8 cellular contexts compared by ENCODE assay signal in the genomic region with DNA sequence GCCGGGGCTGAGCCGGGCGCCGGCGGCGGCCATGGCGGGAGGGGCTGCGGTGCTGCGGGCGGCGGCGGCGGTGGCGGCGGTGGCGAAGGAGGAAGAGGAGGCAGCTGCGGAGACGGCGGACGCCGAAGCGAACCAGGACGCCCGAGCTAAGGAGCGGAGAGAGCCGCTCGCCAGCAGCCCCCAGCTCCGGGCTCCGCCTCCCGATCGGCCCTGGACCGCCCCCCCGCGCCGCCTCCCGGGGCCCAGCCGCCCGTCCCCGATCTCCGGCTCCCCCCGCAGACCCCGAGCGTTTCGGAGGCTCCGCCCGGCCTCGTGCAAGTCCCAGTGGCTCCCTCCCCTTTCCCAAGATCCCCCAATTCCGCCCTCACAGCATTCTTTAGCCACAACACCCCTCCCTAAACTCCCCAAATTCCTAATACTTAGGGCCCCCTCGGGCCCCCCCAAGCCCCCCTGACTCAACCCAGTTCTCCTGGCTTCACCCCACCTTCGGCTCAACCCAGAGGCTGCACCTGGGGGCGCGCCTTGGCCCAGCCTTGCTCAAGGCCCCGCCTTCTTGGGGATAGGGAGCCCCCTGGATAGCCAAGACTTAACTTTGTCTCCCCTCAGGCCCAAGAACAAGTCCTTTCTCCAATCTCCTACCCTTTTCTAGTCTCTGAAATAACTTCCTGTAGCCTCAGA. TPM values are rescaled to one million over a fixed set of nuclear protein-coding genes. Genes with fewer than 3 reads are reported as not detected.
A peak's percentile ranks its signal among the peaks of the same experiment; 100 is the strongest.
DNase-seq lines count a peak whose midpoint lies in the region; ATAC-seq, FAIRE-seq and TF ChIP-seq lines count a peak whose summit lies in the region.

A gene with protein sequence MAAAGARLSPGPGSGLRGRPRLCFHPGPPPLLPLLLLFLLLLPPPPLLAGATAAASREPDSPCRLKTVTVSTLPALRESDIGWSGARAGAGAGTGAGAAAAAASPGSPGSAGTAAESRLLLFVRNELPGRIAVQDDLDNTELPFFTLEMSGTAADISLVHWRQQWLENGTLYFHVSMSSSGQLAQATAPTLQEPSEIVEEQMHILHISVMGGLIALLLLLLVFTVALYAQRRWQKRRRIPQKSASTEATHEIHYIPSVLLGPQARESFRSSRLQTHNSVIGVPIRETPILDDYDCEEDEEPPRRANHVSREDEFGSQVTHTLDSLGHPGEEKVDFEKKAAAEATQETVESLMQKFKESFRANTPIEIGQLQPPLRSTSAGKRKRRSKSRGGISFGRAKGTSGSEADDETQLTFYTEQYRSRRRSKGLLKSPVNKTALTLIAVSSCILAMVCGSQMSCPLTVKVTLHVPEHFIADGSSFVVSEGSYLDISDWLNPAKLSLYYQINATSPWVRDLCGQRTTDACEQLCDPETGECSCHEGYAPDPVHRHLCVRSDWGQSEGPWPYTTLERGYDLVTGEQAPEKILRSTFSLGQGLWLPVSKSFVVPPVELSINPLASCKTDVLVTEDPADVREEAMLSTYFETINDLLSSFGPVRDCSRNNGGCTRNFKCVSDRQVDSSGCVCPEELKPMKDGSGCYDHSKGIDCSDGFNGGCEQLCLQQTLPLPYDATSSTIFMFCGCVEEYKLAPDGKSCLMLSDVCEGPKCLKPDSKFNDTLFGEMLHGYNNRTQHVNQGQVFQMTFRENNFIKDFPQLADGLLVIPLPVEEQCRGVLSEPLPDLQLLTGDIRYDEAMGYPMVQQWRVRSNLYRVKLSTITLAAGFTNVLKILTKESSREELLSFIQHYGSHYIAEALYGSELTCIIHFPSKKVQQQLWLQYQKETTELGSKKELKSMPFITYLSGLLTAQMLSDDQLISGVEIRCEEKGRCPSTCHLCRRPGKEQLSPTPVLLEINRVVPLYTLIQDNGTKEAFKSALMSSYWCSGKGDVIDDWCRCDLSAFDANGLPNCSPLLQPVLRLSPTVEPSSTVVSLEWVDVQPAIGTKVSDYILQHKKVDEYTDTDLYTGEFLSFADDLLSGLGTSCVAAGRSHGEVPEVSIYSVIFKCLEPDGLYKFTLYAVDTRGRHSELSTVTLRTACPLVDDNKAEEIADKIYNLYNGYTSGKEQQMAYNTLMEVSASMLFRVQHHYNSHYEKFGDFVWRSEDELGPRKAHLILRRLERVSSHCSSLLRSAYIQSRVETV (N-terminal part only) (minus strand): TSS at position 152 of the 678 bp plus-strand sequence. CDS start 119 bp downstream, at position 33.

- no peaks in the 10 kb centered on the region for H3K79me1 ChIP-seq in H1 (ENCODE audit: low read depth, low read length)

- H3K4ac ChIP-seq in H1 (replicated peaks; ENCODE audit: insufficient read length, low read depth, low read length), result no peak within 1 kb of the TSS

- H2AK5ac ChIP-seq in H1 (ENCODE audit: low read depth, low read length), result no peak within 1 kb of the TSS

- DNase-seq in breast epithelium (ENCODE audit: low spot score in 2 of 2) (no peak), MCF 10A (ENCODE audit: unreplicated experiment) (no peak), H1 (ENCODE audit: low read depth in 1 of 2, low spot score in 2 of 2) (peak in 1 of 2 experiments; percentile 78), middle frontal gyrus (ENCODE audit: extremely low spot score, low spot score) (peak; percentile 50), DMS153 (lab: John Stamatoyannopoulos, UW) (no peak)
- no peak for DNase-seq in activated CD8-positive, alpha-beta memory T cell treated with anti-CD3 and anti-CD28 coated beads, Interleukin-2, amount 50 U/mL, for 48 hours
- no peak for DNase-seq in stimulated activated naive CD8-positive, alpha-beta T cell treated with anti-CD3 and anti-CD28 coated beads, Interleukin-15, amount 100 ng/mL, for 72 hours

- H3K27ac ChIP-seq in breast epithelium (peak within 1 kb of the TSS in 1 of 2 donors; percentile 20), H1 (ENCODE audit: low read depth, low read length) (no peak within 1 kb of the TSS)

- H3K27me3 Mint-ChIP-seq in MCF 10A (ENCODE audit: insufficient read depth, unreplicated experiment), result no peaks in the 10 kb centered on the region
- peaks cover 40% of the 10 kb centered on the region for H3K27me3 Mint-ChIP-seq in stimulated activated naive CD8-positive, alpha-beta T cell treated with anti-CD3 and anti-CD28 coated beads, Interleukin-15, amount 100 ng/mL, for 72 hours

- POLR2A ChIA-PET in MCF 10A (lab: Yijun Ruan, JAX) (no interaction called here), H1 (lab: Charles Lee; ENCODE audit: partially characterized antibody) (interaction anchor here (1.4 kb wide), 1 partner anchor 9 kb away, joined by 3 read pairs; no protein-coding TSS in a partner anchor)

- H3K4me2 ChIP-seq in H1 (ENCODE audit: insufficient read depth in 1 of 2, low read depth in 2 of 2, low read length in 2 of 2), result peak within 1 kb of the TSS; percentile 99 to 100

- H4K20me1 ChIP-seq in H1 (replicated peaks in 1 of 2; ENCODE audit: control insufficient read depth in 1 of 2, insufficient read depth in 2 of 2, low read length in 2 of 2), result peaks cover 5 to 7% of the 10 kb centered on the region in 2 experiments

- H2AFZ ChIP-seq in H1 (ENCODE audit: low read length), result 0 out of 2 replicates have a peak within 1 kb of the TSS, but pooled peaks have one; percentile 2

- H2BK5ac ChIP-seq in H1 (ENCODE audit: low read depth, low read length), result no peak within 1 kb of the TSS; the same call in 1 of the 2 replicates

- H4K91ac ChIP-seq in H1 (replicated peaks; ENCODE audit: insufficient read length, low read length), result peak within 1 kb of the TSS; percentile 27

- no peak within 1 kb of the TSS for H3K4me3 Mint-ChIP-seq in MCF 10A (ENCODE audit: unreplicated experiment)
- H3K4me3 Mint-ChIP-seq in stimulated activated naive CD8-positive, alpha-beta T cell treated with anti-CD3 and anti-CD28 coated beads, Interleukin-15, amount 100 ng/mL, for 72 hours, result peak within 1 kb of the TSS in 1 of 2 donors; percentile 36

- 0 out of 2 replicates have a peak within 1 kb of the TSS, but pooled peaks have one; percentile 11 for H3K18ac ChIP-seq in H1 (ENCODE audit: extremely low read depth, low read length)

- H4K5ac ChIP-seq in H1 (ENCODE audit: insufficient read length, low read depth, low read length), result no peak within 1 kb of the TSS

- no peak for TF ChIP-seq RAD21 in H1 (IDR thresholded peaks at IDR 0.05 in 1 of 2, conservative IDR thresholded peaks at IDR 0.05 in 1 of 2; ENCODE audit: low read depth in 2 of 2, low read length in 2 of 2)

- peak within 1 kb of the TSS; percentile 58 for H4K8ac ChIP-seq in H1 (ENCODE audit: extremely low read depth, insufficient read depth, low read length)

- no peak for FAIRE-seq in H1 (lab: Jason Lieb, UNC)

- H3K4me3 ChIP-seq in breast epithelium, result peak within 1 kb of the TSS; percentile 44 to 71 (median 54)
- H3K4me3 ChIP-seq in H1 (ENCODE audit: extremely low read depth in 1 of 4, insufficient read depth in 2 of 4, low read depth in 3 of 4, low read length in 4 of 4), result peak within 1 kb of the TSS; percentile 55 to 75 (median 66)

- peaks cover 0 to 24% of the 10 kb centered on the region in 2 donors for H3K27me3 ChIP-seq in breast epithelium
- H3K27me3 ChIP-seq in H1 (replicated peaks in 1 of 4; ENCODE audit: control insufficient read depth in 3 of 4, extremely low read depth in 1 of 4, insufficient read depth in 3 of 4, low read length in 3 of 4), result peaks cover 22 to 57% (median 52%) of the 10 kb centered on the region in 4 experiments

- peaks cover 17% of the 10 kb centered on the region for H3K23me2 ChIP-seq in H1 (ENCODE audit: low read depth, low read length)

- no peaks in the 10 kb centered on the region for H3K36me3 Mint-ChIP-seq in MCF 10A (ENCODE audit: insufficient read depth, unreplicated experiment)

- no TSS peak for BruUV-seq in MCF 10A (replicated peaks; lab: Mats Ljungman, UMichigan)

- no peak for TF ChIP-seq EP300 in H1 (IDR thresholded peaks at IDR 0.05; ENCODE audit: borderline replicate concordance in 1 of 2, low read depth in 2 of 2, low read length in 2 of 2)

- no peaks in the 10 kb centered on the region for H3K4me1 Mint-ChIP-seq in MCF 10A (ENCODE audit: insufficient read depth, unreplicated experiment)
- peaks cover 6% of the 10 kb centered on the region for H3K4me1 Mint-ChIP-seq in stimulated activated naive CD8-positive, alpha-beta T cell treated with anti-CD3 and anti-CD28 coated beads, Interleukin-15, amount 100 ng/mL, for 72 hours

- CTCF ChIA-PET in MCF 10A (lab: Yijun Ruan, JAX), result interaction anchor here (0.7 kb wide), 1 partner anchor 102 kb away, joined by 3 read pairs; no protein-coding TSS in a partner anchor
- CTCF ChIA-PET in H1 (lab: Charles Lee; ENCODE audit: partially characterized antibody), result interaction anchor here (0.6 to 16.0 kb wide), 9 partner anchors 14 to 167 kb away, joined by 3 to 165 read pairs (median 4); no protein-coding TSS in a partner anchor

- TF ChIP-seq CTCF in breast epithelium (IDR thresholded peaks at IDR 0.05) (no peak), MCF 10A (IDR thresholded peaks at IDR 0.05; ENCODE audit: unreplicated experiment) (no peak), H1 (IDR thresholded peaks at IDR 0.05; ENCODE audit: control extremely low read depth in 1 of 3, insufficient read depth in 1 of 3, low read depth in 1 of 3, low read length in 3 of 3) (no peak)

- 0% methylated on average over 14 of the region's 53 CpGs; no CpG with 5 or more reads in 1 of the 2 experiments for WGBS in H1 (ENCODE audit: extremely low coverage in 1 of 2, insufficient coverage in 1 of 2, insufficient read length in 1 of 2, insufficient replicate concordance in 2 of 2, low coverage in 1 of 2, low lambda C conversion rate in 2 of 2, missing lambda C conversion rate in 1 of 2), 2 experiments

- H2BK120ac ChIP-seq in H1 (replicated peaks; ENCODE audit: low read depth, low read length), result no peak within 1 kb of the TSS

- H3K4me1 ChIP-seq in breast epithelium, result no peaks in the 10 kb centered on the region
- H3K4me1 ChIP-seq in H1 (replicated peaks in 1 of 4; ENCODE audit: control insufficient read depth in 3 of 4, insufficient read depth in 4 of 4, low read length in 3 of 4), result peaks cover 3 to 17% (median 15%) of the 10 kb centered on the region in 4 experiments

- H3K14ac ChIP-seq in H1 (ENCODE audit: insufficient read length), result no peak within 1 kb of the TSS

- no peak within 1 kb of the TSS for H3K27ac Mint-ChIP-seq in MCF 10A (ENCODE audit: low read depth, unreplicated experiment)
- H3K27ac Mint-ChIP-seq in stimulated activated naive CD8-positive, alpha-beta T cell treated with anti-CD3 and anti-CD28 coated beads, Interleukin-15, amount 100 ng/mL, for 72 hours, result no peak within 1 kb of the TSS

- no peak within 1 kb of the TSS for H3K23ac ChIP-seq in H1 (ENCODE audit: insufficient read length)

- no peak for TF ChIP-seq POLR2A in breast epithelium (IDR thresholded peaks at IDR 0.05)
- no peak for TF ChIP-seq POLR2A in H1 (IDR thresholded peaks at IDR 0.05; ENCODE audit: control extremely low read depth in 1 of 2, low read depth in 2 of 2, low read length in 2 of 2)

- H2BK15ac ChIP-seq in H1 (ENCODE audit: low read length), result 0 out of 2 replicates have a peak within 1 kb of the TSS, but pooled peaks have one; percentile 53

- no peak within 1 kb of the TSS for H2BK20ac ChIP-seq in H1 (ENCODE audit: low read length)

- H3K9me3 ChIP-seq in breast epithelium (no peaks in the 10 kb centered on the region), H1 (ENCODE audit: insufficient read depth in 2 of 2, low read depth in 1 of 2, low read length in 1 of 2) (no peaks in the 10 kb centered on the region)

- ATAC-seq in stimulated activated naive CD8-positive, alpha-beta T cell treated with anti-CD3 and anti-CD28 coated beads, Interleukin-15, amount 100 ng/mL, for 72 hours, result no peak
- no peak for ATAC-seq in GM21381 (IDR thresholded peaks at IDR 0.05; ENCODE audit: unreplicated experiment)

- H2BK12ac ChIP-seq in H1 (ENCODE audit: low read depth, low read length), result no peak within 1 kb of the TSS

- intact Hi-C loops in breast epithelium (cut with DNase I; ENCODE audit: low total_unique reads) (no loop called here), MCF 10A (cut with micrococcal nuclease) (loop anchor here (5.0 kb wide), 1 partner anchor 343 kb away; no protein-coding TSS in a partner anchor)

- H3K9ac ChIP-seq in H1 (replicated peaks in 1 of 4; ENCODE audit: extremely low read depth in 1 of 4, low read depth in 3 of 4, low read length in 3 of 4), result peak within 1 kb of the TSS in 2 of 4 experiments; percentile 27 to 80; a peak in 2 of 7 replicates

- no peak within 1 kb of the TSS for H3K56ac ChIP-seq in H1 (replicated peaks; ENCODE audit: insufficient read length, low read depth, low read length)

- H3K36me3 ChIP-seq in breast epithelium (no peaks in the 10 kb centered on the region), H1 (ENCODE audit: control insufficient read depth in 2 of 4, insufficient read depth in 4 of 4, low read length in 3 of 4) (no peaks in the 10 kb centered on the region)

- no peaks in the 10 kb centered on the region for H3K79me2 ChIP-seq in H1 (ENCODE audit: control insufficient read depth in 1 of 2, insufficient read depth in 2 of 2, low read length in 2 of 2)

- H3K9me3 Mint-ChIP-seq in MCF 10A (ENCODE audit: unreplicated experiment), result peaks cover 12% of the 10 kb centered on the region
- peaks cover 0 to 5% of the 10 kb centered on the region in 2 donors for H3K9me3 Mint-ChIP-seq in stimulated activated naive CD8-positive, alpha-beta T cell treated with anti-CD3 and anti-CD28 coated beads, Interleukin-15, amount 100 ng/mL, for 72 hours

RNA-seq across cellular contexts. Expression of the gene that starts here (rescaled TPM):
- total RNA-seq in breast epithelium, result 10 to 100 TPM in 1 of 3 donors, 1 to 10 TPM in 2; 9.1 to 13.8 (median 9.8) TPM
- total RNA-seq in MCF 10A (2022), result 1.3 and 1.8 TPM in 2 replicates
- 13.7 and 14.8 TPM in 2 replicates for total RNA-seq in H1 (2021; fragmentation: NEBNext Ultra II Directional; extraction: Animal tissue kit (Norgen Biotek cat#: 25700))
- polyA plus RNA-seq in H1 (2011; rRNA removed), result 8.2 and 10.1 TPM in 2 replicates
- polyA plus RNA-seq in H1 (2011; cell fraction: cytosol; rRNA removed), result 12.2 TPM
- 21.5 TPM for polyA plus RNA-seq in H1 (2011; cell fraction: nucleus; rRNA removed)
- 10.8 to 14.8 TPM (median 13.1 TPM) in 4 replicates for polyA plus RNA-seq in H1 (2012, experiment 1 of 2)
- 9.5 TPM for polyA plus RNA-seq in H1 (2012, experiment 2 of 2)
- 8.0 TPM for polyA plus RNA-seq in H1 (2013, experiment 1 of 2)
- polyA plus RNA-seq in H1 (2013, experiment 2 of 2), result 7.5 TPM
- 44.7 and 48.6 TPM in 2 replicates for polyA minus RNA-seq in H1 (2011; rRNA and poly(A)+ RNA removed)
- 16.3 TPM for polyA minus RNA-seq in H1 (2011; cell fraction: cytosol; rRNA and poly(A)+ RNA removed)
- 82.7 TPM for polyA minus RNA-seq in H1 (2011; cell fraction: nucleus; rRNA and poly(A)+ RNA removed)
